24 cellular contexts compared by ENCODE assay signal in the genomic region with DNA sequence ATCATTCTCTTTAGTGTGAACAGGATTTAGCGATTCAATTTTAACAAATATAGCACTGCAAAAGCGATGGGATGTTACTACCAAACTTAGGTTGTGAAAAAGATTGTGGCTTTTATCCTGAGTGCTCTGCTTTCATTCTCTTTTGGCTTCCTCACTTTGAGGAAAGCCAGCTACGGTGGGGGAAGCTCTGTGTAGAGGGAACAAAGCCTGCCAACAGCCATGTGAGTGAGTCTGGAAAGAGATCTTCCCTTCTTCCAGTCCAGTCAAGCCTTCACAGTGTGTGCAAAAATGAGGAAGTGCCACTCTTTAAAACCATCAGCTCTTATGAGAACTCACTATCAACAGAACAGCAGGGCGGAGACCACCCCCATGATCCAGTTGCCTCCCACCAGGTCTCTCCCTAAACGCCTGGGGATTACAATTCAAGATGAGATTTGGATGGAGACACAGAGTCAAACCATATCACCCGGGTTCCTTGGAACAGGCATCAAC.
"Had no signal": no experiment of that assay in that cellular context is flagged by ENCODE, and none has a peak within 500 bp of the region (broad histone marks: within the 10 kb centered on the region; RNA-seq: fewer than 3 reads in every experiment).

No MANE protein-coding gene starts in this region.

- DNase-seq: activated CD4-positive, alpha-beta memory T cell treated with anti-CD3 and anti-CD28 coated beads for 36 hours; activated CD4-positive, alpha-beta T cell treated with anti-CD3 and anti-CD28 coated beads for 36 hours; activated CD4-positive, alpha-beta T cell treated with anti-CD3 and anti-CD28 coated beads, Interleukin-2, amount 10 ng/mL, durations not matched to agents 24 days and 14 days; activated CD4-positive, CD25-positive, alpha-beta regulatory T cell; activated CD4-positive, CD25-positive, alpha-beta regulatory T cell treated with anti-CD3 and anti-CD28 coated beads, Interleukin-2, amount 50 U/mL, for 72 hours; activated CD8-positive, alpha-beta memory T cell treated with anti-CD3 and anti-CD28 coated beads, Interleukin-2, amount 10 ng/mL, durations not matched to agents 7 days and 5 days; activated CD8-positive, alpha-beta memory T cell treated with anti-CD3 and anti-CD28 coated beads, Interleukin-2, amount 50 U/mL, for 4 hours; activated CD8-positive, alpha-beta T cell treated with anti-CD3 and anti-CD28 coated beads, Interleukin-2, amount 10 ng/mL, durations not matched to agents 7 days and 5 days; activated effector memory CD4-positive, alpha-beta T cell treated with anti-CD3 and anti-CD28 coated beads, Interleukin-2, amount 50 U/mL, for 16 hours; activated naive CD4-positive, alpha-beta T cell treated with anti-CD3 and anti-CD28 coated beads for 36 hours; activated naive CD8-positive, alpha-beta T cell treated with anti-CD3 and anti-CD28 coated beads for 36 hours; activated naive CD8-positive, alpha-beta T cell treated with anti-CD3 and anti-CD28 coated beads, Interleukin-2, amount 50 U/mL, for 24 hours; activated T-cell treated with anti-CD3 and anti-CD28 coated beads, Interleukin-2, amount 50 U/mL, for 1 hour; activated T-cell treated with anti-CD3 and anti-CD28 coated beads, Interleukin-2, amount 50 U/mL, for 48 hours; brain microvascular endothelial cell; dorsolateral prefrontal cortex; effector memory CD4-positive, alpha-beta T cell; endodermal cell; foreskin fibroblast; glutamatergic neuron; heart left ventricle; T1000 had no signal

- H3K36me3 ChIP-seq: brain microvascular endothelial cell, heart left ventricle had no signal

- H3K27me3 ChIP-seq: brain microvascular endothelial cell, dorsolateral prefrontal cortex, heart left ventricle had no signal

- H3K27ac ChIP-seq: brain microvascular endothelial cell, coronary artery, heart left ventricle had no signal

- ATAC-seq: activated CD4-positive, alpha-beta T cell treated with anti-CD3 and anti-CD28 coated beads for 36 hours; activated CD8-positive, alpha-beta memory T cell treated with anti-CD3 and anti-CD28 coated beads, Interleukin-2, amount 10 ng/mL, durations not matched to agents 7 days and 5 days; activated CD8-positive, alpha-beta T cell treated with anti-CD3 and anti-CD28 coated beads, Interleukin-2, amount 10 ng/mL, durations not matched to agents 7 days and 5 days; activated naive CD8-positive, alpha-beta T cell treated with anti-CD3 and anti-CD28 coated beads, Interleukin-2, amount 50 U/mL, for 24 hours; esophagus mucosa; heart left ventricle had no signal

- H3K4me1 ChIP-seq: heart left ventricle had no signal

- H3K4me3 ChIP-seq: coronary artery, dorsolateral prefrontal cortex, heart left ventricle had no signal
